Comparison of ENCODE assay signal across 8 cellular contexts in the genomic region with DNA sequence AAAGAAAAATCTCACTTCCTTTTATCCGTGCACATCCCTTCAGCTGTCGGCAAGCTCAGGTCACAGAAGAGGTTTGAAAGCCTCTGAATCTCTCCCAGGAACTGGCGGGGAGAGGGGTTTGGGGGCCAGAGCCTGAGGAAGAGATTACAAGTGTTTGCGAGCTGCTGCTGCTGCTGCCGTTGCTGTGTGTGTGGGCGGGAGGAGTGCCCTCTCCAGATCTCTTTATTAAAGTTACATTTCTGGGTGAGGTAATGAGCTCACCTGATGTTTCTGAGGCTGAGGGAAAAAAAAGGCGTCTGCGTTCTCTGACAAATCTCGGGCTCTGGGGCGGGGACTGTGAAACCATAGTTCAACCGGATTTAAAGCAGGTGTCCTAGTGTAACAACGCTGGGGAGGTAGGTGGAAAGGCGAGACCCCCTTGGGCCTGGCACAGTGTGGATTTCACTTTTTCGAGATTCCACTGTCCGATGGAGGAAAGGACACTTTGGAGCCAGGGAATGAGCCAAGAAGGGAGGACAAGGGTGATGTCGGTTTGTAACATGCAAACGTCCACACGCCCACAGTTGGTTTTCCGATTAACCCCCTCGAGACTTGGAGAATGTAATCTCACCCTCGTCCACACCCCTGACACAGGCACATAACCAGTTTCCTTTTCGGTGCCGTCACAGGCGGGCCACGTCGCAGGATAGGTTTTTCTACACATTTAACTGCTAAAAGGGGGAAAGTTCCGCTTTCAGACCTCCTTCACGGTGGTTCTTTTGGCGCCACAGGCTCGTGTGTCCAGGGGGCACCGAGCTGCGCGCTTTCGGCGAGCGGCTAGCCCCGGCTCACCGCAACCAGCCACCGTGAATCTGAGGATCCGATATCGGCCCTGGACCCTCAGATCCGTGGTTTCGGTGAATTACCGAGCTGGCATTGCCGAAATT. TPM values are rescaled to one million over a fixed set of nuclear protein-coding genes. Genes with fewer than 3 reads are reported as not detected.
DNase-seq lines count a peak whose midpoint lies in the region; ATAC-seq, FAIRE-seq and TF ChIP-seq lines count a peak whose summit lies in the region.

No MANE protein-coding gene starts in this region.

- peak in 2 of 8 donors; percentile 2 to 17 for ATAC-seq in heart right ventricle

- peaks cover 0 to 6% (median 0%) of the 10 kb centered on the region in 7 donors for H3K27me3 ChIP-seq in heart right ventricle

- peaks cover 0 to 47% (median 34%) of the 10 kb centered on the region in 9 donors for H3K4me1 ChIP-seq in heart right ventricle
- peaks cover 2% of the 10 kb centered on the region for H3K4me1 ChIP-seq in urinary bladder (ENCODE audit: insufficient read depth)

- H3K9ac ChIP-seq in SK-N-MC (ENCODE audit: insufficient read length) = peak overlapping the region; percentile 82

- H3K4me3 Mint-ChIP-seq in activated naive CD8-positive, alpha-beta T cell = peak overlapping the region; percentile 85

- no peaks in the 10 kb centered on the region for H3K36me3 Mint-ChIP-seq in activated naive CD8-positive, alpha-beta T cell

- H3K27me3 Mint-ChIP-seq in activated naive CD8-positive, alpha-beta T cell = peaks cover 8% of the 10 kb centered on the region

- H3K9me3 Mint-ChIP-seq in activated naive CD8-positive, alpha-beta T cell (ENCODE audit: low read depth) = no peaks in the 10 kb centered on the region

- FAIRE-seq in H54 (lab: Jason Lieb, UNC) = peak; percentile 64

- DNase-seq in G401 (ENCODE audit: low spot score) (peak; percentile 13), H54 (ENCODE audit: insufficient read length, low spot score) (no peak), LNCaP clone FGC (ENCODE audit: low read depth) (peak; percentile 72), SK-N-MC (ENCODE audit: low read depth, low spot score) (no peak), heart right ventricle (peak; percentile 11 to 14), pons (ENCODE audit: low spot score) (peak; percentile 76)

- H3K36me3 ChIP-seq in SK-N-MC (ENCODE audit: insufficient read depth, low read length) (no peaks in the 10 kb centered on the region), heart right ventricle (no peaks in the 10 kb centered on the region), urinary bladder (ENCODE audit: insufficient read depth) (no peaks in the 10 kb centered on the region)

- TF ChIP-seq CTCF in LNCaP clone FGC (IDR thresholded peaks at IDR 0.05; ENCODE audit: control insufficient read depth, extremely low read depth, insufficient read depth) (no peak), heart right ventricle (IDR thresholded peaks at IDR 0.05) (no peak)

- H3K4me3 ChIP-seq in LNCaP clone FGC (ENCODE audit: low read depth, low read length) (peak overlapping the region; percentile 85), SK-N-MC (peak overlapping the region; percentile 95), heart right ventricle (peak overlapping the region; percentile 36 to 77 (median 62)), urinary bladder (ENCODE audit: low read depth, low read length) (peak overlapping the region; percentile 63)

- in situ Hi-C loops in G401 (cut with HindIII; ENCODE audit: low sequenced_read_pairs) = no loop called here

- 1% methylated on average over 45 of the region's 45 CpGs for WGBS in heart right ventricle, 2 donors
- under 1% methylated on average over 45 of the region's 45 CpGs for WGBS in urinary bladder

- H3K27ac Mint-ChIP-seq in activated naive CD8-positive, alpha-beta T cell = peak overlapping the region; percentile 93

- H3K27ac ChIP-seq in SK-N-MC (peak overlapping the region; percentile 47), heart right ventricle (peak overlapping the region in 7 of 10 donors; percentile 29 to 83 (median 45)), urinary bladder (ENCODE audit: low read depth) (peak overlapping the region; percentile 60)

- H3K9me3 ChIP-seq in SK-N-MC (ENCODE audit: low read depth, low read length) = no peaks in the 10 kb centered on the region; the same call in 1 of the 2 replicates
- no peaks in the 10 kb centered on the region for H3K9me3 ChIP-seq in heart right ventricle

- intact Hi-C loops in heart right ventricle (cut with DNase I) = loop anchor here in 6 of 10 donors (5.0 to 10.0 kb wide), 6 partner anchors 148 to 1097 kb away; no protein-coding TSS in a partner anchor

- TF ChIP-seq POLR2A in H54 (IDR thresholded peaks at IDR 0.05; ENCODE audit: low read depth, low read length) = no peak

- H3K4me1 Mint-ChIP-seq in activated naive CD8-positive, alpha-beta T cell (ENCODE audit: low read depth) = peaks cover 35% of the 10 kb centered on the region

RNA-seq across cellular contexts. Expression of a gene that starts 2.1 kb away (rescaled TPM):
- total RNA-seq in G401 (2014; rRNA removed; shearing (Covaris generic)) = 0.24 and 0.49 TPM in 2 replicates
- total RNA-seq in heart right ventricle = 10 to 100 TPM in 2 of 10 donors, 1 to 10 TPM in 8; 1.8 to 23.9 (median 3.6) TPM
- 1 to 10 TPM; 1.3 to 4.3 TPM for polyA plus RNA-seq in heart right ventricle
- total RNA-seq in urinary bladder = 153 TPM
- polyA plus RNA-seq in urinary bladder = 33.7 TPM

Comparison
In these comparisons a context has a peak if more than half of its experiments do, and no peak if none do; other contexts are left out.
1. DNase-seq: peak in G401 (single experiment), LNCaP clone FGC (single experiment), heart right ventricle (2 of 2) and pons (single experiment); none in H54 (single experiment) and SK-N-MC (single experiment).
2. Peak in every context shown above with its lines, with median percentiles within 50 percentile points of each other: H3K4me3 ChIP-seq and H3K27ac ChIP-seq.